In the genomic region with DNA sequence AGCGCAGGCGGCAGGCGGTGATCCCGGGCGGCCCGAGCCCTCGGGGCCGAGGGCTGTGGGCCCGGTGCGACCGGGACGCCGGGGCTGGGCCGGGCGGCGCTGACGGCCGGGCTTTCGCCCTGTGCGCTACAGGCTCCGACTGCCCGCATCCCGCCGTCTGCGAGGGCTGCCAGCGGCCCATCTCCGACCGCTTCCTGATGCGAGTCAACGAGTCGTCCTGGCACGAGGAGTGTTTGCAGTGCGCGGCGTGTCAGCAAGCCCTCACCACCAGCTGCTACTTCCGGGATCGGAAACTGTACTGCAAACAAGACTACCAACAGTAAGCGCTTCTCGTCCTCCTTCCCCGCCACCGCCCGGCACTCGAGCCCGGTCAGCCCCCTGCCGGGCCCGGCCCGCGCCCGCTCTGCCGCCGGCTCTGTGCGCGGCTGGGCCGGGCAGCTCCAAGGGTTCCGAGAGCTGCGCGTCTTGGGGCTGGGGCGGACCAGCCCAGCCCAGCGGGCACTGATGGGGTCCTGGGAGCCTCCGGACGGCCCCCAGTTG, we compare ENCODE assay signal across 12 cellular contexts. TPM values are rescaled to one million over a fixed set of nuclear protein-coding genes. Genes with fewer than 3 reads are reported as not detected.
DNase-seq lines count a peak whose midpoint lies in the region; ATAC-seq and TF ChIP-seq lines count a peak whose summit lies in the region.
"Had no signal": no experiment of that assay in that cellular context is flagged by ENCODE, and none has a peak within 500 bp of the region (broad histone marks: within the 10 kb centered on the region; RNA-seq: fewer than 3 reads in every experiment).

No MANE protein-coding gene starts in this region.

- intact Hi-C loops in heart right ventricle (cut with DNase I): loop anchor here in 3 of 10 donors (10.0 kb wide), 2 partner anchors 79 to 169 kb away; no protein-coding TSS in a partner anchor
- intact Hi-C loops in prostate gland (cut with DNase I): loop anchor here (10.0 kb wide), 2 partner anchors 111 to 169 kb away; no protein-coding TSS in a partner anchor

- no peak overlapping the region for H3K4me3 Mint-ChIP-seq in activated CD8-positive, alpha-beta memory T cell treated with anti-CD3 and anti-CD28 coated beads, Interleukin-2, amount 10 ng/mL, durations not matched to agents 7 days and 5 days

- no peaks in the 10 kb centered on the region for H3K9me3 Mint-ChIP-seq in activated CD8-positive, alpha-beta memory T cell treated with anti-CD3 and anti-CD28 coated beads, Interleukin-2, amount 10 ng/mL, durations not matched to agents 7 days and 5 days (ENCODE audit: low read depth)
- H3K9me3 Mint-ChIP-seq: central memory CD8-positive, alpha-beta T cell had no signal

- H4K20me1 ChIP-seq in smooth muscle cell (ENCODE audit: low read depth): no peaks in the 10 kb centered on the region

- no peak overlapping the region for H2AFZ ChIP-seq in smooth muscle cell (ENCODE audit: low read depth)

- no peaks in the 10 kb centered on the region for H3F3A ChIP-seq in smooth muscle cell (ENCODE audit: low read depth)

- peak; percentile 56 for ATAC-seq in activated CD8-positive, alpha-beta memory T cell treated with anti-CD3 and anti-CD28 coated beads, Interleukin-2, amount 10 ng/mL, durations not matched to agents 7 days and 5 days
- ATAC-seq in RWPE2 (ENCODE audit: low read depth): no peak
- peak in 1 of 8 donors; percentile 52 for ATAC-seq in heart right ventricle
- no peak for ATAC-seq in GM21526 (IDR thresholded peaks at IDR 0.05; ENCODE audit: low FRiP score, unreplicated experiment)

- peak; percentile 73 for DNase-seq in activated CD8-positive, alpha-beta memory T cell treated with anti-CD3 and anti-CD28 coated beads, Interleukin-2, amount 10 ng/mL, durations not matched to agents 7 days and 5 days
- no peak for DNase-seq in activated CD8-positive, alpha-beta memory T cell treated with anti-CD3 and anti-CD28 coated beads, Interleukin-2, amount 50 U/mL, for 48 hours
- DNase-seq in RWPE2 (ENCODE audit: low spot score) (peak; percentile 49), heart right ventricle (peak in 1 of 2 donors; percentile 38), smooth muscle cell (lab: John Stamatoyannopoulos, UW; ENCODE audit: unreplicated experiment) (no peak), NCI-H2171 treated with DMSO at 0.1 percent for 48 hours (lab: John Stamatoyannopoulos, UW) (no peak), prostate gland (ENCODE audit: low spot score) (no peak)

- H3K4me3 ChIP-seq in RWPE2 (ENCODE audit: severe bottlenecking) (no peak overlapping the region), heart right ventricle (peak overlapping the region in 9 of 10 donors; percentile 26 to 55 (median 44)), smooth muscle cell (no peak overlapping the region), prostate gland (no peak overlapping the region)

- TF ChIP-seq CTCF in RWPE2 (IDR thresholded peaks at IDR 0.05; ENCODE audit: poor library complexity, severe bottlenecking) (no peak), heart right ventricle (IDR thresholded peaks at IDR 0.05) (no peak), smooth muscle cell (IDR thresholded peaks at IDR 0.05; ENCODE audit: borderline replicate concordance, insufficient read depth, poor library complexity, severe bottlenecking) (no peak), prostate gland (IDR thresholded peaks at IDR 0.05) (no peak)

- peak overlapping the region; percentile 52 for H3K27ac Mint-ChIP-seq in activated CD8-positive, alpha-beta memory T cell treated with anti-CD3 and anti-CD28 coated beads, Interleukin-2, amount 10 ng/mL, durations not matched to agents 7 days and 5 days

- CTCF ChIA-PET in activated CD8-positive, alpha-beta memory T cell treated with anti-CD3 and anti-CD28 coated beads, Interleukin-2, amount 10 ng/mL, durations not matched to agents 7 days and 5 days (lab: Charles Lee): interaction anchor here (1.5 kb wide), 1 partner anchor 166 kb away, joined by 3 read pairs; no protein-coding TSS in a partner anchor

- no peaks in the 10 kb centered on the region for H3K36me3 ChIP-seq in RWPE2 (ENCODE audit: low read depth)
- no peaks in the 10 kb centered on the region for H3K36me3 ChIP-seq in heart right ventricle
- no peaks in the 10 kb centered on the region for H3K36me3 ChIP-seq in smooth muscle cell (ENCODE audit: low read depth)
- H3K36me3 ChIP-seq in prostate gland: no peaks in the 10 kb centered on the region
- H3K36me3 ChIP-seq: neutrophil had no signal

- H3K27me3 ChIP-seq in RWPE2 (ENCODE audit: insufficient read depth, poor library complexity, severe bottlenecking): peaks cover 80% of the 10 kb centered on the region
- peaks cover 61 to 95% (median 92%) of the 10 kb centered on the region in 7 donors for H3K27me3 ChIP-seq in heart right ventricle
- H3K27me3 ChIP-seq in smooth muscle cell (ENCODE audit: low read depth): peaks cover 93% of the 10 kb centered on the region
- peaks cover 44% of the 10 kb centered on the region for H3K27me3 ChIP-seq in prostate gland (replicated peaks; ENCODE audit: insufficient read depth)

- 5% methylated on average over 41 to 61 of the region's 61 CpGs for WGBS in heart right ventricle, 2 donors
- WGBS in smooth muscle cell (ENCODE audit: low lambda C conversion rate): 4% methylated on average over 47 of the region's 61 CpGs
- WGBS in prostate gland: 16% methylated on average over 30 of the region's 61 CpGs

- TF ChIP-seq POLR2A in prostate gland (IDR thresholded peaks at IDR 0.05): no peak

- H3K27ac ChIP-seq in RWPE2 (ENCODE audit: poor library complexity, severe bottlenecking) (no peak overlapping the region), heart right ventricle (peak overlapping the region in 3 of 10 donors; percentile 1 to 31 (median 15)), smooth muscle cell (ENCODE audit: low read depth) (no peak overlapping the region), prostate gland (no peak overlapping the region)
- H3K27ac ChIP-seq: C4-2B, neutrophil had no signal

- H3K4me1 ChIP-seq in RWPE2 (ENCODE audit: insufficient read depth, poor library complexity, severe bottlenecking): no peaks in the 10 kb centered on the region
- peaks cover 0 to 45% (median 31%) of the 10 kb centered on the region in 9 donors for H3K4me1 ChIP-seq in heart right ventricle
- H3K4me1 ChIP-seq in smooth muscle cell (ENCODE audit: low read depth): peaks cover 18% of the 10 kb centered on the region
- peaks cover 3% of the 10 kb centered on the region for H3K4me1 ChIP-seq in prostate gland (replicated peaks)

- peaks cover 6% of the 10 kb centered on the region for H3K36me3 Mint-ChIP-seq in activated CD8-positive, alpha-beta memory T cell treated with anti-CD3 and anti-CD28 coated beads, Interleukin-2, amount 10 ng/mL, durations not matched to agents 7 days and 5 days

- H3K9me3 ChIP-seq in RWPE2 (ENCODE audit: severe bottlenecking) (no peaks in the 10 kb centered on the region), heart right ventricle (no peaks in the 10 kb centered on the region), smooth muscle cell (replicated peaks; ENCODE audit: low read depth) (no peaks in the 10 kb centered on the region), prostate gland (no peaks in the 10 kb centered on the region)
- H3K9me3 ChIP-seq: neutrophil had no signal

- H3K4me2 ChIP-seq in smooth muscle cell: peak overlapping the region; percentile 36

- no peak overlapping the region for H3K9ac ChIP-seq in smooth muscle cell (ENCODE audit: low read depth)

- no peaks in the 10 kb centered on the region for H3K79me2 ChIP-seq in smooth muscle cell (ENCODE audit: low read depth)

- peaks cover 26% of the 10 kb centered on the region for H3K4me1 Mint-ChIP-seq in activated CD8-positive, alpha-beta memory T cell treated with anti-CD3 and anti-CD28 coated beads, Interleukin-2, amount 10 ng/mL, durations not matched to agents 7 days and 5 days

- H3K27me3 Mint-ChIP-seq in activated CD8-positive, alpha-beta memory T cell treated with anti-CD3 and anti-CD28 coated beads, Interleukin-2, amount 10 ng/mL, durations not matched to agents 7 days and 5 days: peaks cover 79% of the 10 kb centered on the region

RNA-seq across cellular contexts. Expression of a gene that starts 1.6 kb away (rescaled TPM):
- total RNA-seq in activated CD8-positive, alpha-beta memory T cell treated with anti-CD3 and anti-CD28 coated beads, Interleukin-2, amount 10 ng/mL, durations not matched to agents 7 days and 5 days: not detected
- total RNA-seq in heart right ventricle (under 1 TPM; 0.26 to 0.97 (median 0.47) TPM), smooth muscle cell (not detected in 2 replicates), prostate gland (1 to 10 TPM in 1 of 2 donors, under 1 TPM in 1; 0.18 to 2.1 TPM)
- polyA plus RNA-seq in heart right ventricle (under 1 TPM; 0.25 to 0.29 TPM), smooth muscle cell (not detected in 2 replicates)
- total RNA-seq: temporal lobe had no signal

Comparison
In these comparisons a context has a peak if more than half of its experiments do, and no peak if none do; other contexts are left out.
1. DNase-seq: peak in activated CD8-positive, alpha-beta memory T cell treated with anti-CD3 and anti-CD28 coated beads, Interleukin-2, amount 10 ng/mL, durations not matched to agents 7 days and 5 days (single experiment) and RWPE2 (single experiment); none in activated CD8-positive, alpha-beta memory T cell treated with anti-CD3 and anti-CD28 coated beads, Interleukin-2, amount 50 U/mL, for 48 hours (single experiment), smooth muscle cell (single experiment), NCI-H2171 treated with DMSO at 0.1 percent for 48 hours (single experiment) and prostate gland (single experiment).
2. H3K4me3 ChIP-seq: peak in heart right ventricle (9 of 10); none in RWPE2 (single experiment), smooth muscle cell (single experiment) and prostate gland (0 of 2).